18 cellular contexts compared by ENCODE assay signal in genomic region chr9:93458702-93459101, GRCh38. TPM values are rescaled to one million over a fixed set of nuclear protein-coding genes. Genes with fewer than 3 reads are reported as not detected.
DNase-seq lines count a peak whose midpoint lies in the region; ATAC-seq, FAIRE-seq and TF ChIP-seq lines count a peak whose summit lies in the region.
"Had no signal": no experiment of that assay in that cellular context is flagged by ENCODE, and none has a peak within 500 bp of the region (broad histone marks: within the 10 kb centered on the region; RNA-seq: fewer than 3 reads in every experiment).

No MANE protein-coding gene starts in this region.

- peak overlapping the region; percentile 25 to 70 for H3K27ac Mint-ChIP-seq in natural killer cell treated with Interleukin-12 subunit alpha and Interleukin-12 subunit beta and Interleukin-15 and Interleukin-18, amount 100 ng/mL, for 72 hours
- H3K27ac Mint-ChIP-seq in natural killer cell, result peak overlapping the region in 1 of 2 donors; percentile 13

- H3K4me2 ChIP-seq in HepG2 (ENCODE audit: low read depth, low read length), result no peak overlapping the region

- H3K9me3 Mint-ChIP-seq in natural killer cell treated with Interleukin-12 subunit alpha and Interleukin-12 subunit beta and Interleukin-15 and Interleukin-18, amount 100 ng/mL, for 72 hours, result no peaks in the 10 kb centered on the region
- no peaks in the 10 kb centered on the region for H3K9me3 Mint-ChIP-seq in natural killer cell

- H3K4me1 ChIP-seq in adipocyte (ENCODE audit: control insufficient read depth, insufficient read depth, low read length), result peaks cover 54% of the 10 kb centered on the region
- H3K4me1 ChIP-seq in HepG2 (ENCODE audit: insufficient read depth, low read length), result peaks cover 91% of the 10 kb centered on the region
- H3K4me1 ChIP-seq in spleen, result peaks cover 25 to 99% (median 88%) of the 10 kb centered on the region in 6 donors

- TF ChIP-seq CTCF in natural killer cell (IDR thresholded peaks at IDR 0.05) (no peak), HepG2 (CRISPR knock-in tag; IDR thresholded peaks at IDR 0.05) (no peak), spleen (IDR thresholded peaks at IDR 0.05 in 8 of 11, conservative IDR thresholded peaks at IDR 0.05 in 3 of 11) (no peak)

- ATAC-seq in natural killer cell treated with Interleukin-12 subunit alpha and Interleukin-12 subunit beta and Interleukin-15 and Interleukin-18, amount 100 ng/mL, for 72 hours, result no peak
- no peak for ATAC-seq in natural killer cell
- ATAC-seq in HepG2, result no peak; the same call in 2 of the 3 replicates
- no peak for ATAC-seq in GM19467 (IDR thresholded peaks at IDR 0.05; ENCODE audit: unreplicated experiment)
- ATAC-seq: stimulated activated naive CD8-positive, alpha-beta T cell treated with anti-CD3 and anti-CD28 coated beads, Interleukin-15, Interleukin-2, amounts not matched to agents 100 U/mL and 50 U/mL, for 24 hours had no signal

- FAIRE-seq in HepG2 (lab: Jason Lieb, UNC), result no peak
- FAIRE-seq: GM19239, TTC549 had no signal

- no peaks in the 10 kb centered on the region for H3K9me3 ChIP-seq in adipocyte (ENCODE audit: control insufficient read depth, low read length)
- H3K9me3 ChIP-seq in HepG2 (ENCODE audit: low read length), result no peaks in the 10 kb centered on the region
- no peaks in the 10 kb centered on the region for H3K9me3 ChIP-seq in spleen
- H3K9me3 ChIP-seq: ovary, SJCRH30 had no signal

- H3K27me3 ChIP-seq in adipocyte (replicated peaks; ENCODE audit: control insufficient read depth, insufficient read depth, low read length) (no peaks in the 10 kb centered on the region), HepG2 (ENCODE audit: control insufficient read depth in 1 of 2, insufficient read depth in 2 of 2, low read length in 2 of 2) (no peaks in the 10 kb centered on the region; a peak in 1 of 5 replicates), spleen (replicated peaks in 1 of 7) (no peaks in the 10 kb centered on the region)
- H3K27me3 ChIP-seq: ovary, SJCRH30 had no signal

- in situ Hi-C loops in HepG2 (cut with HindIII; ENCODE audit: extremely low pct_ligation_motif_present, low pct_unique_long_range_greater_than_20kb), result no loop called here

- no TSS peak for BruUV-seq in HepG2 (replicated peaks; lab: Mats Ljungman, UMichigan)

- no peaks in the 10 kb centered on the region for H3K27me3 Mint-ChIP-seq in natural killer cell treated with Interleukin-12 subunit alpha and Interleukin-12 subunit beta and Interleukin-15 and Interleukin-18, amount 100 ng/mL, for 72 hours
- no peaks in the 10 kb centered on the region for H3K27me3 Mint-ChIP-seq in natural killer cell (ENCODE audit: low read depth in 2 of 2)

- TF ChIP-seq EP300 in HepG2 (IDR thresholded peaks at IDR 0.05; ENCODE audit: low read depth in 2 of 2, low read length in 2 of 2) (no peak), HepG2 (CRISPR knock-in tag; IDR thresholded peaks at IDR 0.05; ENCODE audit: borderline replicate concordance) (no peak)

- DNase-seq in natural killer cell treated with Interleukin-12 subunit alpha and Interleukin-12 subunit beta and Interleukin-15 and Interleukin-18, amount 100 ng/mL, for 72 hours (ENCODE audit: low spot score), result no peak
- DNase-seq in natural killer cell (no peak), adipocyte (ENCODE audit: low read depth) (peak; percentile 19), HepG2 (ENCODE audit: low spot score) (no peak), D341Med (ENCODE audit: low spot score) (no peak), spleen (no peak)
- DNase-seq in stimulated activated CD4-positive, alpha-beta T cell treated with anti-CD3 and anti-CD28 coated beads, Interleukin-1b, Interleukin-23, amount 100 ng/mL, for 48 hours, result no peak
- DNase-seq: amygdala; glutamatergic neuron; KG1; NCI-H345; ovary; SJCRH30; stimulated activated naive CD8-positive, alpha-beta T cell treated with anti-CD3 and anti-CD28 coated beads, Interleukin-15, Interleukin-2, amounts not matched to agents 100 U/mL and 50 U/mL, for 24 hours had no signal

- peaks cover 98% of the 10 kb centered on the region for H3K79me2 ChIP-seq in HepG2 (ENCODE audit: insufficient read depth, low read length)

- CTCF ChIA-PET in HepG2 (lab: Yijun Ruan, JAX; ENCODE audit: low intra/inter-chr PET ratio, low total read pairs), result no interaction called here

- H3K4me1 Mint-ChIP-seq in natural killer cell treated with Interleukin-12 subunit alpha and Interleukin-12 subunit beta and Interleukin-15 and Interleukin-18, amount 100 ng/mL, for 72 hours (ENCODE audit: low read depth in 2 of 2), result peaks cover 62 to 75% of the 10 kb centered on the region in 2 donors
- peaks cover 65 to 78% of the 10 kb centered on the region in 2 donors for H3K4me1 Mint-ChIP-seq in natural killer cell

- TF ChIP-seq POLR2A in HepG2 (IDR thresholded peaks at IDR 0.05; ENCODE audit: insufficient read depth in 1 of 2, low read depth in 2 of 2, low read length in 2 of 2), result no peak
- TF ChIP-seq POLR2A in spleen (IDR thresholded peaks at IDR 0.05), result no peak

- H3K36me3 Mint-ChIP-seq in natural killer cell treated with Interleukin-12 subunit alpha and Interleukin-12 subunit beta and Interleukin-15 and Interleukin-18, amount 100 ng/mL, for 72 hours, result peaks cover 14% of the 10 kb centered on the region
- H3K36me3 Mint-ChIP-seq in natural killer cell, result no peaks in the 10 kb centered on the region

- H3K4me3 ChIP-seq in adipocyte (ENCODE audit: low read length), result peak overlapping the region; percentile 60
- H3K4me3 ChIP-seq in HepG2 (replicated peaks in 1 of 3; ENCODE audit: insufficient read depth in 1 of 3, low read depth in 2 of 3, low read length in 3 of 3), result no peak overlapping the region
- no peak overlapping the region for H3K4me3 ChIP-seq in spleen
- H3K4me3 ChIP-seq: coronary artery, ovary, SJCRH30 had no signal

- intact Hi-C loops in natural killer cell (cut with micrococcal nuclease), result loop anchor here (10.0 kb wide), 2 partner anchors 324 to 1266 kb away; partner anchors contain the start of genes AOPEP and NINJ1
- intact Hi-C loops in HepG2 (cut with micrococcal nuclease; ENCODE audit: unreplicated experiment), result no loop called here
- intact Hi-C loops in spleen (cut with DNase I; ENCODE audit: low total_unique reads), result no loop called here

- no peak overlapping the region for H2AFZ ChIP-seq in HepG2 (ENCODE audit: low read length)

- TF ChIP-seq RAD21 in HepG2 (CRISPR knock-in tag; IDR thresholded peaks at IDR 0.05), result no peak

- H3K9ac ChIP-seq in adipocyte (ENCODE audit: low read length) (no peak overlapping the region), HepG2 (ENCODE audit: insufficient read depth, low read depth, low read length) (no peak overlapping the region)

- 82% methylated on average over 4 of the region's 4 CpGs for WGBS in HepG2 (ENCODE audit: low lambda C conversion rate)
- WGBS in spleen, 5 donors, result 81 to 91% (median 85%) methylated on average over 4 of the region's 4 CpGs

- POLR2A ChIA-PET in HepG2 (lab: Yijun Ruan, JAX), result no interaction called here

- peaks cover 43% of the 10 kb centered on the region for H4K20me1 ChIP-seq in HepG2 (ENCODE audit: insufficient read depth, low read length)

- H3K4me3 Mint-ChIP-seq in natural killer cell treated with Interleukin-12 subunit alpha and Interleukin-12 subunit beta and Interleukin-15 and Interleukin-18, amount 100 ng/mL, for 72 hours, result no peak overlapping the region
- no peak overlapping the region for H3K4me3 Mint-ChIP-seq in natural killer cell

- H3K27ac ChIP-seq in HepG2 (ENCODE audit: extremely low read length, insufficient read depth, low read length) (peak overlapping the region; percentile 9), spleen (peak overlapping the region in 4 of 8 donors; percentile 8 to 50 (median 12))
- H3K27ac ChIP-seq: coronary artery, ovary, SJCRH30 had no signal

- H3K36me3 ChIP-seq in adipocyte (ENCODE audit: control insufficient read depth, insufficient read depth, low read length, severe bottlenecking), result no peaks in the 10 kb centered on the region
- H3K36me3 ChIP-seq in HepG2 (replicated peaks in 1 of 2; ENCODE audit: control insufficient read depth in 1 of 2, insufficient read depth in 2 of 2, low read length in 2 of 2), result peaks cover 0 to 4% of the 10 kb centered on the region in 2 experiments; a peak in 3 of 5 replicates
- H3K36me3 ChIP-seq in spleen, result no peaks in the 10 kb centered on the region
- H3K36me3 ChIP-seq: ovary had no signal

RNA-seq across cellular contexts. Expression of gene FAM120AOS, which starts 5.3 kb away (rescaled TPM):
- 10 to 100 TPM; 28.6 to 36.0 TPM for total RNA-seq in natural killer cell treated with Interleukin-12 subunit alpha and Interleukin-12 subunit beta and Interleukin-15 and Interleukin-18, amount 100 ng/mL, for 72 hours
- total RNA-seq in natural killer cell, result 10 to 100 TPM; 36.7 to 49.7 (median 45.3) TPM
- total RNA-seq in HepG2 (2016; rRNA removed; fragmentation: Illumina TruSeq; extraction: Trizol), result 32.0 and 34.6 TPM in 2 replicates
- 63.1 and 65.2 TPM in 2 replicates for total RNA-seq in HepG2 (2016; cell fraction: cytosol; rRNA removed; fragmentation: Illumina TruSeq; extraction: Trizol; ENCODE audit: low read depth)
- 30.3 and 34.1 TPM in 2 replicates for total RNA-seq in HepG2 (2016; cell fraction: insoluble cytoplasmic fraction; rRNA removed; fragmentation: Illumina TruSeq; extraction: Trizol)
- 105 and 109 TPM in 2 replicates for total RNA-seq in HepG2 (2016; cell fraction: membrane; rRNA removed; fragmentation: Illumina TruSeq; extraction: Trizol)
- 19.5 and 23.6 TPM in 2 replicates for total RNA-seq in HepG2 (2016; cell fraction: nucleus; rRNA removed; fragmentation: Illumina TruSeq; extraction: Trizol)
- 23.8 and 28.2 TPM in 2 replicates for polyA plus RNA-seq in HepG2 (2011; rRNA removed)
- 19.2 and 21.3 TPM in 2 replicates for polyA plus RNA-seq in HepG2 (2011; cell fraction: cytosol; rRNA removed)
- polyA plus RNA-seq in HepG2 (2011; cell fraction: nucleus; rRNA removed), result 13.3 and 17.0 TPM in 2 replicates
- polyA plus RNA-seq in HepG2 (2012), result 16.2 and 23.6 TPM in 2 replicates
- 84.3 and 93.9 TPM in 2 replicates for polyA plus RNA-seq in HepG2 (2016; cell fraction: cytosol; fragmentation: Illumina TruSeq; extraction: Trizol; ENCODE audit: low read depth)
- polyA plus RNA-seq in HepG2 (2016; cell fraction: insoluble cytoplasmic fraction; fragmentation: Illumina TruSeq; extraction: Trizol; ENCODE audit: low read depth), result 36.9 and 39.3 TPM in 2 replicates
- 109 and 110 TPM in 2 replicates for polyA plus RNA-seq in HepG2 (2016; cell fraction: membrane; fragmentation: Illumina TruSeq; extraction: Trizol; ENCODE audit: low read depth)
- 28.1 and 30.4 TPM in 2 replicates for polyA plus RNA-seq in HepG2 (2016; cell fraction: nucleus; fragmentation: Illumina TruSeq; extraction: Trizol; ENCODE audit: insufficient read depth, low read depth)
- 19.7 and 40.4 TPM in 2 replicates for polyA minus RNA-seq in HepG2 (2011; rRNA and poly(A)+ RNA removed; ENCODE audit: low replicate concordance)
- polyA minus RNA-seq in HepG2 (2011; cell fraction: cytosol; rRNA and poly(A)+ RNA removed), result 12.2 and 13.4 TPM in 2 replicates
- polyA minus RNA-seq in HepG2 (2011; cell fraction: nucleus; rRNA and poly(A)+ RNA removed), result 30.3 and 39.2 TPM in 2 replicates
- total RNA-seq in spleen, result 10 to 100 TPM; 30.8 to 46.8 (median 39.7) TPM
- 10 to 100 TPM; 20.6 to 31.2 (median 27.2) TPM for polyA plus RNA-seq in spleen

RNA-seq across cellular contexts. Expression of gene FAM120A, which starts 7.2 kb away (rescaled TPM):
- total RNA-seq in natural killer cell treated with Interleukin-12 subunit alpha and Interleukin-12 subunit beta and Interleukin-15 and Interleukin-18, amount 100 ng/mL, for 72 hours, result 100 to 1,000 TPM; 138 to 154 TPM
- total RNA-seq in natural killer cell, result 10 to 100 TPM; 87.7 to 96.1 (median 91.5) TPM
- 41.3 and 41.8 TPM in 2 replicates for total RNA-seq in HepG2 (2016; rRNA removed; fragmentation: Illumina TruSeq; extraction: Trizol)
- total RNA-seq in HepG2 (2016; cell fraction: cytosol; rRNA removed; fragmentation: Illumina TruSeq; extraction: Trizol; ENCODE audit: low read depth), result 99.4 and 110 TPM in 2 replicates
- 34.8 and 42.4 TPM in 2 replicates for total RNA-seq in HepG2 (2016; cell fraction: insoluble cytoplasmic fraction; rRNA removed; fragmentation: Illumina TruSeq; extraction: Trizol)
- 53.4 and 57.8 TPM in 2 replicates for total RNA-seq in HepG2 (2016; cell fraction: membrane; rRNA removed; fragmentation: Illumina TruSeq; extraction: Trizol)
- total RNA-seq in HepG2 (2016; cell fraction: nucleus; rRNA removed; fragmentation: Illumina TruSeq; extraction: Trizol), result 46.0 and 59.3 TPM in 2 replicates
- 39.2 and 44.4 TPM in 2 replicates for polyA plus RNA-seq in HepG2 (2011; rRNA removed)
- 26.9 and 28.9 TPM in 2 replicates for polyA plus RNA-seq in HepG2 (2011; cell fraction: cytosol; rRNA removed)
- polyA plus RNA-seq in HepG2 (2011; cell fraction: nucleus; rRNA removed), result 51.5 and 59.5 TPM in 2 replicates
- 31.6 and 31.7 TPM in 2 replicates for polyA plus RNA-seq in HepG2 (2012)
- 9.1 and 10.0 TPM in 2 replicates for polyA plus RNA-seq in HepG2 (2016; cell fraction: cytosol; fragmentation: Illumina TruSeq; extraction: Trizol; ENCODE audit: low read depth)
- polyA plus RNA-seq in HepG2 (2016; cell fraction: insoluble cytoplasmic fraction; fragmentation: Illumina TruSeq; extraction: Trizol; ENCODE audit: low read depth), result 45.9 and 57.3 TPM in 2 replicates
- 27.2 and 34.6 TPM in 2 replicates for polyA plus RNA-seq in HepG2 (2016; cell fraction: membrane; fragmentation: Illumina TruSeq; extraction: Trizol; ENCODE audit: low read depth)
- polyA plus RNA-seq in HepG2 (2016; cell fraction: nucleus; fragmentation: Illumina TruSeq; extraction: Trizol; ENCODE audit: insufficient read depth, low read depth), result 71.5 and 73.7 TPM in 2 replicates
- 98.1 and 226 TPM in 2 replicates for polyA minus RNA-seq in HepG2 (2011; rRNA and poly(A)+ RNA removed; ENCODE audit: low replicate concordance)
- 69.2 and 72.5 TPM in 2 replicates for polyA minus RNA-seq in HepG2 (2011; cell fraction: cytosol; rRNA and poly(A)+ RNA removed)
- 102 and 129 TPM in 2 replicates for polyA minus RNA-seq in HepG2 (2011; cell fraction: nucleus; rRNA and poly(A)+ RNA removed)
- total RNA-seq in spleen, result 100 to 1,000 TPM in 5 of 7 donors, 10 to 100 TPM in 2; 96.7 to 116 (median 108) TPM
- 10 to 100 TPM; 33.0 to 45.8 (median 36.7) TPM for polyA plus RNA-seq in spleen
